24 cellular contexts compared by ENCODE assay signal in the genomic region with DNA sequence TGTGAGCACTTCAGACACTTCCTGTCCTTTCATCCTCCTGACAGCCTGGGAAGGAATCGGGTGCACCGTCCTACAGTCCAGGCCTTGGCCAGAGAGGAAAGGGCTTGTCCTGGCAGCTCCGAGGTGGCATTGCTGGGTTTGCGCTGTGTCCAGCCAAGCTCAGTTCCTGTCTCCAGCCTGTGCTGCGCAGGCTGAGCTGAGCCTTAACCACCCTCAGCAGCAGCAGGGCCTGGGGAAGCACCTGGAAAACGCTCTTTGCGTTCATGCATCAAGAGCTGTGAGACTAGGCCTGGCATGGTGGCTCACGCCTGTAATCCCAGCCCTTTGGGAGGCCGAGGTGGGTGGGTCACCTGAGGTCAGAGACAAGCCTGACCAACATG. TPM values are rescaled to one million over a fixed set of nuclear protein-coding genes. Genes with fewer than 3 reads are reported as not detected.
DNase-seq lines count a peak whose midpoint lies in the region; ATAC-seq and TF ChIP-seq lines count a peak whose summit lies in the region.
"Had no signal": no experiment of that assay in that cellular context is flagged by ENCODE, and none has a peak within 500 bp of the region (broad histone marks: within the 10 kb centered on the region; RNA-seq: fewer than 3 reads in every experiment).

No MANE protein-coding gene starts in this region.

- intact Hi-C loops in IMR-90 (cut with micrococcal nuclease) (no loop called here), mammary epithelial cell (cut with micrococcal nuclease) (no loop called here)

- CTCF ChIA-PET in IMR-90 (lab: Yijun Ruan, JAX) (no interaction called here), mammary epithelial cell (lab: Charles Lee; ENCODE audit: low non-redundant PET) (no interaction called here)

- no peak for ATAC-seq in IMR-90 (ENCODE audit: low read depth)
- peak; percentile 8 for ATAC-seq in esophagus mucosa
- ATAC-seq in GM19467 (IDR thresholded peaks at IDR 0.05; ENCODE audit: unreplicated experiment), result no peak
- ATAC-seq: T-helper 17 cell had no signal

- no peak for TF ChIP-seq RAD21 in IMR-90 (IDR thresholded peaks at IDR 0.05; ENCODE audit: low read length)

- 0 out of 2 replicates have a peak overlapping the region, but pooled peaks have one; percentile 61 for H4K91ac ChIP-seq in IMR-90 (ENCODE audit: insufficient read depth, low read depth, low read length)

- 0 out of 20 replicates have a peak overlapping the region, but pooled peaks of 1 of the 10 experiments have one; percentile 7 for H3K4me3 ChIP-seq in BLaER1 treated with 17β-estradiol and CSF1 and Interleukin-3, amounts not matched to agents 10 nM and 100 nM
- H3K4me3 ChIP-seq in IMR-90 (ENCODE audit: insufficient read depth, low read depth, low read length) (no peak overlapping the region), muscle layer of colon (ENCODE audit: low read depth in 1 of 2, low read length in 2 of 2) (no peak overlapping the region), mammary epithelial cell (replicated peaks in 1 of 3; ENCODE audit: insufficient read depth in 1 of 3, low read depth in 2 of 3, low read length in 3 of 3) (no peak overlapping the region)
- H3K4me3 ChIP-seq: cardiac muscle cell, hepatocyte, prostate gland had no signal

- BruUV-seq in IMR-90 (replicated peaks; lab: Mats Ljungman, UMichigan), result no TSS peak
- BruUV-seq in mammary epithelial cell (replicated peaks; lab: Mats Ljungman, UMichigan), result no TSS peak

- no peak overlapping the region for H3K23ac ChIP-seq in IMR-90 (ENCODE audit: low read depth, low read length)

- DNase-seq in IMR-90 (no peak), NCI-H2029 treated with DMSO at 0.1 percent for 48 hours (lab: John Stamatoyannopoulos, UW) (no peak), SW 1271 (lab: John Stamatoyannopoulos, UW) (no peak), mammary epithelial cell (no peak)
- DNase-seq: activated CD4-positive, CD25-positive, alpha-beta regulatory T cell; activated CD8-positive, alpha-beta memory T cell treated with anti-CD3 and anti-CD28 coated beads for 24 hours; CD4-positive, alpha-beta memory T cell; DMS79; effector CD4-positive, alpha-beta T cell; HCEC 1CT; KBM-7; NCI-H2081 treated with DMSO at 0.1 percent for 48 hours; NCI-H510A; nephron progenitor cell; SIG-M5; stimulated activated CD4-positive, alpha-beta T cell treated with anti-CD3 and anti-CD28 coated beads, Interleukin-12 subunit alpha, Interleukin-12 subunit beta, amount 100 ng/mL, for 4 hours; T-helper 17 cell had no signal

- peak overlapping the region; percentile 86 for H2AK5ac ChIP-seq in IMR-90 (ENCODE audit: low read depth, low read length)

- WGBS in IMR-90 (ENCODE audit: extremely low coverage in 2 of 2, insufficient read length in 1 of 2), 2 experiments, result 91% methylated on average over 4 of the region's 9 CpGs; no CpG with 5 or more reads in 1 of the 2 experiments
- WGBS in mammary epithelial cell (ENCODE audit: low coverage, missing lambda C conversion rate), result 84% methylated on average over 4 of the region's 9 CpGs

- H3K18ac ChIP-seq in IMR-90 (ENCODE audit: low read depth, low read length), result peak overlapping the region; percentile 34

- H4K20me1 ChIP-seq in BLaER1 treated with 17β-estradiol and CSF1 and Interleukin-3, amounts not matched to agents 10 nM and 100 nM, result peaks cover 0 to 13% (median 0%) of the 10 kb centered on the region in 11 experiments; a peak in 1 of 22 replicates
- peaks cover 4% of the 10 kb centered on the region; the same call in 1 of the 2 replicates for H4K20me1 ChIP-seq in IMR-90 (ENCODE audit: insufficient read depth, low read length)
- no peaks in the 10 kb centered on the region for H4K20me1 ChIP-seq in mammary epithelial cell (ENCODE audit: insufficient read depth, low read length)

- TF ChIP-seq CTCF in IMR-90 (conservative IDR thresholded peaks at IDR 0.05; ENCODE audit: low read depth, low read length) (no peak), mammary epithelial cell (conservative IDR thresholded peaks at IDR 0.05 in 1 of 2, IDR thresholded peaks at IDR 0.05 in 1 of 2; ENCODE audit: extremely low read depth in 1 of 2, insufficient read depth in 1 of 2, low read depth in 1 of 2, low read length in 2 of 2) (no peak)

- no peaks in the 10 kb centered on the region for H3K36me3 ChIP-seq in BLaER1 treated with 17β-estradiol and CSF1 and Interleukin-3, amounts not matched to agents 10 nM and 100 nM
- no peaks in the 10 kb centered on the region for H3K36me3 ChIP-seq in IMR-90 (ENCODE audit: control insufficient read depth, insufficient read depth, low read length)
- no peaks in the 10 kb centered on the region for H3K36me3 ChIP-seq in muscle layer of colon (ENCODE audit: insufficient read depth, low read length)
- no peaks in the 10 kb centered on the region for H3K36me3 ChIP-seq in mammary epithelial cell (ENCODE audit: insufficient read depth, low read length)
- H3K36me3 ChIP-seq: cardiac muscle cell, prostate gland had no signal

- H2AFZ ChIP-seq in IMR-90 (replicated peaks; ENCODE audit: low read length, poor library complexity) (peak overlapping the region; percentile 15), mammary epithelial cell (ENCODE audit: low read depth, low read length) (no peak overlapping the region)
- H2AFZ ChIP-seq: hepatocyte had no signal

- H2AK9ac ChIP-seq in IMR-90 (replicated peaks; ENCODE audit: low read depth, low read length, poor library complexity), result peak overlapping the region; percentile 2

- peak overlapping the region; percentile 37 for H4K5ac ChIP-seq in IMR-90 (ENCODE audit: low read depth, low read length)

- POLR2A ChIA-PET in IMR-90 (lab: Charles Lee; ENCODE audit: unreplicated experiment), result interaction anchor here (0.6 kb wide), 1 partner anchor 23 kb away, joined by 7 read pairs; no protein-coding TSS in a partner anchor

- H3K56ac ChIP-seq in IMR-90 (ENCODE audit: extremely low read depth, insufficient read depth, low read length), result no peak overlapping the region

- peak overlapping the region; percentile 47 to 96 (median 84) for H3K4me2 ChIP-seq in BLaER1 treated with 17β-estradiol and CSF1 and Interleukin-3, amounts not matched to agents 10 nM and 100 nM
- H3K4me2 ChIP-seq in IMR-90 (ENCODE audit: low read depth, low read length), result no peak overlapping the region
- no peak overlapping the region for H3K4me2 ChIP-seq in mammary epithelial cell (ENCODE audit: insufficient read depth, low read depth, low read length)
- H3K4me2 ChIP-seq: hepatocyte had no signal

- H3K27me3 ChIP-seq in BLaER1 treated with 17β-estradiol and CSF1 and Interleukin-3, amounts not matched to agents 10 nM and 100 nM, result no peaks in the 10 kb centered on the region
- no peaks in the 10 kb centered on the region for H3K27me3 ChIP-seq in IMR-90 (ENCODE audit: control insufficient read depth, insufficient read depth, low read length)
- H3K27me3 ChIP-seq in muscle layer of colon (ENCODE audit: control insufficient read depth in 1 of 2, insufficient read depth in 2 of 2, low read length in 2 of 2), result no peaks in the 10 kb centered on the region
- H3K27me3 ChIP-seq in mammary epithelial cell (ENCODE audit: insufficient read depth, low read length), result no peaks in the 10 kb centered on the region
- H3K27me3 ChIP-seq: hepatocyte had no signal

- peaks cover 61 to 86% (median 77%) of the 10 kb centered on the region in 10 experiments for H3K4me1 ChIP-seq in BLaER1 treated with 17β-estradiol and CSF1 and Interleukin-3, amounts not matched to agents 10 nM and 100 nM
- H3K4me1 ChIP-seq in IMR-90 (ENCODE audit: control insufficient read depth, insufficient read depth, low read length) (peaks cover 40% of the 10 kb centered on the region), muscle layer of colon (ENCODE audit: insufficient read depth, low read length) (peaks cover 68% of the 10 kb centered on the region), mammary epithelial cell (ENCODE audit: insufficient read depth, low read length) (peaks cover 15% of the 10 kb centered on the region)
- H3K4me1 ChIP-seq: prostate gland had no signal

- peak overlapping the region; percentile 11 to 56; a peak in 1 of 4 replicates for H4K8ac ChIP-seq in IMR-90 (ENCODE audit: low read depth in 2 of 2, low read length in 2 of 2)

- peaks cover 0 to 12% (median 8%) of the 10 kb centered on the region in 11 experiments; a peak in 11 of 22 replicates for H3K9me3 ChIP-seq in BLaER1 treated with 17β-estradiol and CSF1 and Interleukin-3, amounts not matched to agents 10 nM and 100 nM (replicated peaks in 1 of 11)
- no peaks in the 10 kb centered on the region for H3K9me3 ChIP-seq in IMR-90 (ENCODE audit: control insufficient read depth, insufficient read depth, low read length)
- H3K9me3 ChIP-seq in muscle layer of colon (ENCODE audit: low read length), result no peaks in the 10 kb centered on the region
- H3K9me3 ChIP-seq in mammary epithelial cell (replicated peaks; ENCODE audit: insufficient read depth, low read length), result no peaks in the 10 kb centered on the region
- H3K9me3 ChIP-seq: prostate gland had no signal

- dilution Hi-C loops in IMR-90 (cut with HindIII; ENCODE audit: low sequenced_read_pairs, unreplicated experiment), result no loop called here
- dilution Hi-C loops in mammary epithelial cell (cut with HindIII; ENCODE audit: low sequenced_read_pairs), result loop anchor here (10.0 kb wide), 2 partner anchors 75 to 215 kb away; a partner anchor contains a TSS

- H2BK20ac ChIP-seq in IMR-90 (ENCODE audit: low read depth, low read length), result peak overlapping the region; percentile 50

- no peaks in the 10 kb centered on the region for H3K79me2 ChIP-seq in mammary epithelial cell (ENCODE audit: insufficient read depth, low read length)
- H3K79me2 ChIP-seq: hepatocyte had no signal

- peak overlapping the region; percentile 24 for H3K14ac ChIP-seq in IMR-90 (replicated peaks; ENCODE audit: low read depth, low read length)

- H2BK15ac ChIP-seq in IMR-90 (ENCODE audit: low read depth, low read length), result peak overlapping the region; percentile 32; the same call in 1 of the 3 replicates

- H3K9ac ChIP-seq in BLaER1 treated with 17β-estradiol and CSF1 and Interleukin-3, amounts not matched to agents 10 nM and 100 nM, result peak overlapping the region in 8 of 11 experiments; percentile 1 to 79 (median 58); a peak in 12 of 22 replicates
- H3K9ac ChIP-seq in IMR-90 (ENCODE audit: low read depth, low read length) (no peak overlapping the region), muscle layer of colon (ENCODE audit: low read length) (no peak overlapping the region), mammary epithelial cell (ENCODE audit: insufficient read depth, low read length) (no peak overlapping the region)

- in situ Hi-C loops in IMR-90 (cut with MboI; ENCODE audit: low sequenced_read_pairs) (no loop called here), mammary epithelial cell (cut with MboI; ENCODE audit: low sequenced_read_pairs in 2 of 2) (no loop called here)

- TF ChIP-seq POLR2A in IMR-90 (IDR thresholded peaks at IDR 0.05; ENCODE audit: low read depth, low read length), result no peak

- peaks cover 0 to 7% of the 10 kb centered on the region in 2 experiments; a peak in 2 of 4 replicates for H3K79me1 ChIP-seq in IMR-90 (ENCODE audit: low read depth in 1 of 2, low read length in 2 of 2)

- H3K4ac ChIP-seq in IMR-90 (ENCODE audit: low read depth, low read length), result peak overlapping the region; percentile 66

- peak overlapping the region in 8 of 11 experiments; percentile 12 to 94 (median 76); a peak in 15 of 22 replicates for H3K27ac ChIP-seq in BLaER1 treated with 17β-estradiol and CSF1 and Interleukin-3, amounts not matched to agents 10 nM and 100 nM
- no peak overlapping the region; the same call in 1 of the 2 replicates for H3K27ac ChIP-seq in IMR-90 (ENCODE audit: insufficient read depth, low read length)
- peak overlapping the region; percentile 89 for H3K27ac ChIP-seq in muscle layer of colon (ENCODE audit: low read depth, low read length)
- no peak overlapping the region for H3K27ac ChIP-seq in mammary epithelial cell (ENCODE audit: insufficient read depth, low read depth, low read length)
- H3K27ac ChIP-seq: cardiac muscle cell, hepatocyte, prostate gland had no signal

- H2BK5ac ChIP-seq in IMR-90 (ENCODE audit: low read depth, low read length, poor library complexity, severe bottlenecking), result peak overlapping the region; percentile 8

- peak overlapping the region; percentile 32 for H2BK120ac ChIP-seq in IMR-90 (ENCODE audit: low read depth, low read length)

- H3K9me1 ChIP-seq in IMR-90 (ENCODE audit: insufficient read depth, low read length), result peaks cover 19% of the 10 kb centered on the region

RNA-seq across cellular contexts. Expression of a gene that starts 33.7 kb away (rescaled TPM):
- total RNA-seq in IMR-90 (2012; rRNA removed) (34.4 and 42.3 TPM in 2 replicates), esophagus mucosa (6.0 TPM), mammary epithelial cell (1 to 10 TPM; 2.8 to 4.2 TPM)
- polyA plus RNA-seq in IMR-90 (2012; rRNA removed) (11.6 and 14.0 TPM in 2 replicates), mammary epithelial cell (0.42 TPM)
- polyA plus RNA-seq in IMR-90 (2012; cell fraction: cytosol; rRNA removed), result 10.6 and 11.1 TPM in 2 replicates
- polyA plus RNA-seq in IMR-90 (2012; cell fraction: nucleus; rRNA removed; ENCODE audit: low replicate concordance), result 9.4 and 14.7 TPM in 2 replicates
- 46.5 TPM for polyA minus RNA-seq in mammary epithelial cell
- polyA plus RNA-seq: CD4-positive, alpha-beta memory T cell had no signal

Comparison
In these comparisons a context has a peak if more than half of its experiments do, and no peak if none do; other contexts are left out.
1. H3K27ac ChIP-seq: peak in BLaER1 treated with 17β-estradiol and CSF1 and Interleukin-3, amounts not matched to agents 10 nM and 100 nM (8 of 11) and muscle layer of colon (single experiment); none in IMR-90 (single experiment) and mammary epithelial cell (single experiment).
2. H3K4me2 ChIP-seq: peak in BLaER1 treated with 17β-estradiol and CSF1 and Interleukin-3, amounts not matched to agents 10 nM and 100 nM (11 of 11); none in IMR-90 (single experiment) and mammary epithelial cell (single experiment).
3. H3K9ac ChIP-seq: peak in BLaER1 treated with 17β-estradiol and CSF1 and Interleukin-3, amounts not matched to agents 10 nM and 100 nM (8 of 11); none in IMR-90 (single experiment), muscle layer of colon (single experiment) and mammary epithelial cell (single experiment).